In genomic region chr22:41598891-41599635, GRCh38 we compare ENCODE assay signal across 28 cellular contexts. TPM values are rescaled to one million over a fixed set of nuclear protein-coding genes. Genes with fewer than 3 reads are reported as not detected.
DNase-seq lines count a peak whose midpoint lies in the region; ATAC-seq and TF ChIP-seq lines count a peak whose summit lies in the region.
"Had no signal": no experiment of that assay in that cellular context is flagged by ENCODE, and none has a peak within 500 bp of the region (broad histone marks: within the 10 kb centered on the region; RNA-seq: fewer than 3 reads in every experiment).

No MANE protein-coding gene starts in this region.

- WGBS in SK-N-SH (ENCODE audit: low lambda C conversion rate) = 91% methylated on average over 7 of the region's 8 CpGs
- 75% methylated on average over 8 of the region's 8 CpGs for WGBS in mammary epithelial cell (ENCODE audit: low coverage, missing lambda C conversion rate)
- 93% methylated on average over 8 of the region's 8 CpGs for WGBS in smooth muscle cell (ENCODE audit: low lambda C conversion rate)

- H3K36me3 ChIP-seq in SK-N-SH (replicated peaks in 1 of 2; ENCODE audit: control insufficient read depth in 1 of 2, insufficient read depth in 2 of 2, low read length in 1 of 2) (peaks cover 0 to 11% of the 10 kb centered on the region in 2 experiments), mammary epithelial cell (ENCODE audit: insufficient read depth, low read length) (peaks cover 15% of the 10 kb centered on the region), smooth muscle cell (ENCODE audit: low read depth) (no peaks in the 10 kb centered on the region), PC-9 (ENCODE audit: low read depth) (peaks cover 23% of the 10 kb centered on the region; the same call in 1 of the 2 replicates)
- H3K36me3 ChIP-seq: thoracic aorta, uterus had no signal

- TF ChIP-seq CTCF in SK-N-SH (IDR thresholded peaks at IDR 0.05) (no peak), mammary epithelial cell (conservative IDR thresholded peaks at IDR 0.05 in 1 of 2, IDR thresholded peaks at IDR 0.05 in 1 of 2; ENCODE audit: extremely low read depth in 1 of 2, insufficient read depth in 1 of 2, low read depth in 1 of 2, low read length in 2 of 2) (no peak), foreskin keratinocyte (conservative IDR thresholded peaks at IDR 0.05) (no peak), smooth muscle cell (IDR thresholded peaks at IDR 0.05; ENCODE audit: borderline replicate concordance, insufficient read depth, poor library complexity, severe bottlenecking) (no peak), PC-9 (conservative IDR thresholded peaks at IDR 0.05) (no peak)

- H3K4me2 ChIP-seq in SK-N-SH (no peak overlapping the region), mammary epithelial cell (ENCODE audit: insufficient read depth, low read depth, low read length) (peak overlapping the region; percentile 79), smooth muscle cell (no peak overlapping the region), PC-9 (no peak overlapping the region)
- H3K4me2 ChIP-seq: GM23338 had no signal

- H3K4me1 ChIP-seq in SK-N-SH (ENCODE audit: control insufficient read depth in 1 of 2, insufficient read depth in 2 of 2, low read depth in 1 of 2, low read length in 1 of 2) (peaks cover 5 to 14% of the 10 kb centered on the region in 2 experiments; a peak in 2 of 4 replicates), mammary epithelial cell (ENCODE audit: insufficient read depth, low read length) (peaks cover 31% of the 10 kb centered on the region), foreskin keratinocyte (peaks cover 29% of the 10 kb centered on the region), smooth muscle cell (ENCODE audit: low read depth) (no peaks in the 10 kb centered on the region), PC-9 (replicated peaks; ENCODE audit: insufficient read depth) (no peaks in the 10 kb centered on the region)
- H3K4me1 ChIP-seq: pancreas, uterus had no signal

- DNase-seq in SK-N-SH (no peak), mammary epithelial cell (peak; percentile 58), foreskin keratinocyte (peak in 1 of 2 donors; percentile 69), smooth muscle cell (lab: John Stamatoyannopoulos, UW; ENCODE audit: unreplicated experiment) (no peak), PC-9 (no peak)
- DNase-seq in stimulated activated CD4-positive, alpha-beta T cell treated with anti-CD3 and anti-CD28 coated beads, Interleukin-12 subunit alpha, Interleukin-12 subunit beta, amount 100 ng/mL, for 4 hours = no peak
- DNase-seq: activated CD4-positive, alpha-beta T cell treated with anti-CD3 and anti-CD28 coated beads, Interleukin-2, amount 50 U/mL, for 48 hours; activated naive CD4-positive, alpha-beta T cell treated with Interleukin-2 at 50 U/mL for 16 hours; AML-193; CD4-positive, CD25-positive, alpha-beta regulatory T cell; heart right ventricle; KG1; MG63; NCI-H1105 treated with DMSO at 0.1 percent for 48 hours; NCI-H1930; NCI-H524; retina; SHP77; stimulated activated CD8-positive, alpha-beta memory T cell treated with anti-CD3 and anti-CD28 coated beads, Interleukin-4, amount 100 ng/mL, for 48 hours; uterus had no signal

- BruUV-seq in mammary epithelial cell (replicated peaks; lab: Mats Ljungman, UMichigan) (no TSS peak), PC-9 (replicated peaks; lab: Mats Ljungman, UMichigan) (no TSS peak)

- POLR2A ChIA-PET in SK-N-SH (lab: Yijun Ruan, JAX) = interaction anchor here (1.3 kb wide), 1 partner anchor 9 kb away, joined by 3 read pairs; the partner anchor contains the start of gene PMM1
- POLR2A ChIA-PET in PC-9 (lab: Charles Lee; ENCODE audit: unreplicated experiment) = interaction anchor here (0.6 kb wide), 1 partner anchor 22 kb away, joined by 7 read pairs; the partner anchor contains the start of genes DESI1 and XRCC6

- H3F3A ChIP-seq in SK-N-SH (replicated peaks; ENCODE audit: insufficient read depth) = no peaks in the 10 kb centered on the region
- H3F3A ChIP-seq in smooth muscle cell (ENCODE audit: low read depth) = peaks cover 6% of the 10 kb centered on the region
- H3F3A ChIP-seq in PC-9 (ENCODE audit: insufficient read depth, low read depth) = peaks cover 56% of the 10 kb centered on the region

- H3K79me2 ChIP-seq in SK-N-SH (ENCODE audit: insufficient read depth) (no peaks in the 10 kb centered on the region), mammary epithelial cell (ENCODE audit: insufficient read depth, low read length) (no peaks in the 10 kb centered on the region), smooth muscle cell (ENCODE audit: low read depth) (no peaks in the 10 kb centered on the region), PC-9 (ENCODE audit: low read depth) (no peaks in the 10 kb centered on the region)

- H3K27ac ChIP-seq in SK-N-SH (ENCODE audit: low read depth in 2 of 2, low read length in 1 of 2) (peak overlapping the region in 1 of 2 experiments; percentile 65; a peak in 3 of 4 replicates), mammary epithelial cell (ENCODE audit: insufficient read depth, low read depth, low read length) (peak overlapping the region; percentile 75), foreskin keratinocyte (peak overlapping the region; percentile 47), smooth muscle cell (ENCODE audit: low read depth) (peak overlapping the region; percentile 39), PC-9 (no peak overlapping the region)
- H3K27ac ChIP-seq: heart right ventricle, pancreas, thoracic aorta, uterus had no signal

- TF ChIP-seq EP300 in SK-N-SH (IDR thresholded peaks at IDR 0.05; ENCODE audit: borderline replicate concordance in 1 of 2, low read depth in 1 of 2, low read length in 1 of 2) = no peak

- intact Hi-C loops in mammary epithelial cell (cut with micrococcal nuclease) = no loop called here
- intact Hi-C loops in PC-9 (cut with micrococcal nuclease; ENCODE audit: unreplicated experiment) = loop anchor here (10.0 kb wide), 1 partner anchor 194 kb away; no protein-coding TSS in a partner anchor

- TF ChIP-seq RAD21 in SK-N-SH (IDR thresholded peaks at IDR 0.05; ENCODE audit: low read length) = no peak

- H3K9ac ChIP-seq in SK-N-SH = peak overlapping the region; percentile 18; the same call in 1 of the 2 replicates
- H3K9ac ChIP-seq in mammary epithelial cell (ENCODE audit: insufficient read depth, low read length) = peak overlapping the region; percentile 17
- H3K9ac ChIP-seq in smooth muscle cell (ENCODE audit: low read depth) = no peak overlapping the region

- H2AFZ ChIP-seq in SK-N-SH (ENCODE audit: low read depth) = no peak overlapping the region
- no peak overlapping the region for H2AFZ ChIP-seq in mammary epithelial cell (ENCODE audit: low read depth, low read length)
- H2AFZ ChIP-seq in smooth muscle cell (ENCODE audit: low read depth) = no peak overlapping the region
- no peak overlapping the region for H2AFZ ChIP-seq in PC-9
- H2AFZ ChIP-seq: GM23338 had no signal

- H3K9me3 ChIP-seq in SK-N-SH = no peaks in the 10 kb centered on the region
- H3K9me3 ChIP-seq in mammary epithelial cell (replicated peaks; ENCODE audit: insufficient read depth, low read length) = no peaks in the 10 kb centered on the region
- H3K9me3 ChIP-seq in smooth muscle cell (replicated peaks; ENCODE audit: low read depth) = no peaks in the 10 kb centered on the region
- no peaks in the 10 kb centered on the region for H3K9me3 ChIP-seq in PC-9 (ENCODE audit: insufficient read depth, low read depth)
- H3K9me3 ChIP-seq: heart right ventricle, MG63, pancreas, thoracic aorta, uterus had no signal

- H3K27me3 ChIP-seq in SK-N-SH (ENCODE audit: insufficient read depth) (no peaks in the 10 kb centered on the region), mammary epithelial cell (ENCODE audit: insufficient read depth, low read length) (no peaks in the 10 kb centered on the region), foreskin keratinocyte (no peaks in the 10 kb centered on the region), smooth muscle cell (ENCODE audit: low read depth) (no peaks in the 10 kb centered on the region), PC-9 (ENCODE audit: insufficient read depth, low read depth) (no peaks in the 10 kb centered on the region)
- H3K27me3 ChIP-seq: heart right ventricle, MG63, pancreas, uterus had no signal

- no peak for ATAC-seq in SK-N-SH treated with all-trans-retinoic acid at 6 μM for 48 hours
- ATAC-seq in foreskin keratinocyte = peak; percentile 27
- ATAC-seq in HG02623 (IDR thresholded peaks at IDR 0.05; ENCODE audit: unreplicated experiment) = no peak
- ATAC-seq: activated CD4-positive, CD25-positive, alpha-beta regulatory T cell treated with anti-CD3 and anti-CD28 coated beads, Interleukin-2, amount 50 U/mL, for 24 hours; GM23338; pancreas had no signal

- dilution Hi-C loops in mammary epithelial cell (cut with HindIII; ENCODE audit: low sequenced_read_pairs) = no loop called here

- H3K4me3 ChIP-seq in SK-N-SH (ENCODE audit: low read depth in 2 of 2, low read length in 1 of 2) = no peak overlapping the region
- H3K4me3 ChIP-seq in mammary epithelial cell (replicated peaks in 1 of 3; ENCODE audit: insufficient read depth in 1 of 3, low read depth in 2 of 3, low read length in 3 of 3) = no peak overlapping the region
- no peak overlapping the region for H3K4me3 ChIP-seq in smooth muscle cell
- no peak overlapping the region for H3K4me3 ChIP-seq in PC-9
- H3K4me3 ChIP-seq: GM23338, heart right ventricle, MG63, pancreas, thoracic aorta, uterus had no signal

- H3K9me2 ChIP-seq in SK-N-SH = no peaks in the 10 kb centered on the region
- no peaks in the 10 kb centered on the region for H3K9me2 ChIP-seq in PC-9 (ENCODE audit: insufficient read depth)

- CTCF ChIA-PET in SK-N-SH (lab: Yijun Ruan, JAX) (interaction anchor here (0.5 to 3.0 kb wide), 7 partner anchors 14 to 314 kb away, joined by 3 to 35 read pairs (median 5); partner anchors contain the start of gene POLR3H), mammary epithelial cell (lab: Charles Lee; ENCODE audit: low non-redundant PET) (interaction anchor here (1.0 kb wide), 1 partner anchor 72 kb away, joined by 5 read pairs; no protein-coding TSS in a partner anchor), PC-9 (lab: Charles Lee) (interaction anchor here (0.8 kb wide), 1 partner anchor 9 kb away, joined by 7 read pairs; the partner anchor contains the start of gene PMM1)

- in situ Hi-C loops in mammary epithelial cell (cut with MboI; ENCODE audit: low sequenced_read_pairs in 2 of 2) = no loop called here

- H4K20me1 ChIP-seq in SK-N-SH (ENCODE audit: insufficient read depth) = no peaks in the 10 kb centered on the region
- H4K20me1 ChIP-seq in mammary epithelial cell (ENCODE audit: insufficient read depth, low read length) = no peaks in the 10 kb centered on the region
- no peaks in the 10 kb centered on the region for H4K20me1 ChIP-seq in smooth muscle cell (ENCODE audit: low read depth)
- H4K20me1 ChIP-seq in PC-9 (ENCODE audit: insufficient read depth) = no peaks in the 10 kb centered on the region; the same call in 1 of the 2 replicates

RNA-seq across cellular contexts. Expression of gene PMM1, which starts 9.4 kb away (rescaled TPM):
- polyA plus RNA-seq in SK-N-SH (2012; rRNA removed) (44.3 and 46.4 TPM in 2 replicates), mammary epithelial cell (62.8 TPM), foreskin keratinocyte (53.8 and 63.4 TPM in 2 replicates), smooth muscle cell (71.9 and 87.3 TPM in 2 replicates)
- 29.1 and 34.9 TPM in 2 replicates for polyA plus RNA-seq in SK-N-SH (2012; cell fraction: cytosol; rRNA removed)
- 79.8 and 109 TPM in 2 replicates for polyA plus RNA-seq in SK-N-SH (2012; cell fraction: nucleus; rRNA removed)
- total RNA-seq in mammary epithelial cell (10 to 100 TPM; 21.2 to 44.8 TPM), foreskin keratinocyte (25.1 and 26.5 TPM in 2 replicates), smooth muscle cell (19.5 and 24.7 TPM in 2 replicates), PC-9 (2021) (49.3 and 53.1 TPM in 2 replicates)
- 21.9 TPM for polyA minus RNA-seq in mammary epithelial cell

RNA-seq across cellular contexts. Expression of gene DESI1, which starts 21.8 kb away (rescaled TPM):
- polyA plus RNA-seq in SK-N-SH (2012; rRNA removed) (8.2 and 12.7 TPM in 2 replicates), mammary epithelial cell (38.1 TPM), foreskin keratinocyte (50.6 and 56.4 TPM in 2 replicates), smooth muscle cell (14.3 and 17.6 TPM in 2 replicates)
- 6.4 and 7.9 TPM in 2 replicates for polyA plus RNA-seq in SK-N-SH (2012; cell fraction: cytosol; rRNA removed)
- polyA plus RNA-seq in SK-N-SH (2012; cell fraction: nucleus; rRNA removed) = 11.7 and 20.5 TPM in 2 replicates
- total RNA-seq in mammary epithelial cell (10 to 100 TPM; 40.2 to 66.8 TPM), foreskin keratinocyte (34.1 and 35.7 TPM in 2 replicates), smooth muscle cell (12.0 and 16.9 TPM in 2 replicates), PC-9 (2021) (38.8 and 52.7 TPM in 2 replicates)
- polyA minus RNA-seq in mammary epithelial cell = 50.3 TPM

RNA-seq across cellular contexts. Expression of gene XRCC6, which starts 22.0 kb away (rescaled TPM):
- polyA plus RNA-seq in SK-N-SH (2012; rRNA removed) = 78.1 and 79.0 TPM in 2 replicates
- 91.8 and 99.0 TPM in 2 replicates for polyA plus RNA-seq in SK-N-SH (2012; cell fraction: cytosol; rRNA removed)
- polyA plus RNA-seq in SK-N-SH (2012; cell fraction: nucleus; rRNA removed) = 53.7 and 58.9 TPM in 2 replicates
- total RNA-seq in mammary epithelial cell = 100 to 1,000 TPM; 223 to 263 TPM
- polyA plus RNA-seq in mammary epithelial cell = 191 TPM
- polyA minus RNA-seq in mammary epithelial cell = 333 TPM
- total RNA-seq in foreskin keratinocyte = 396 and 449 TPM in 2 replicates
- polyA plus RNA-seq in foreskin keratinocyte = 342 and 412 TPM in 2 replicates
- 186 and 200 TPM in 2 replicates for total RNA-seq in smooth muscle cell
- polyA plus RNA-seq in smooth muscle cell = 255 and 264 TPM in 2 replicates
- 386 and 486 TPM in 2 replicates for total RNA-seq in PC-9 (2021)

RNA-seq across cellular contexts. Expression of gene CSDC2, which starts 38.3 kb away (rescaled TPM):
- polyA plus RNA-seq in SK-N-SH (2012; rRNA removed) (5.5 and 5.7 TPM in 2 replicates), mammary epithelial cell (not detected), foreskin keratinocyte (not detected in 2 replicates), smooth muscle cell (5.9 and 9.1 TPM in 2 replicates)
- 2.0 and 3.4 TPM in 2 replicates for polyA plus RNA-seq in SK-N-SH (2012; cell fraction: cytosol; rRNA removed)
- polyA plus RNA-seq in SK-N-SH (2012; cell fraction: nucleus; rRNA removed) = 11.8 and 13.9 TPM in 2 replicates
- total RNA-seq in mammary epithelial cell (1 to 10 TPM in 1 of 2 donors, under 1 TPM in 1; 0.09 to 1.0 TPM), foreskin keratinocyte (not detected in 2 replicates), smooth muscle cell (2.9 and 3.1 TPM in 2 replicates), PC-9 (2021) (0.13 TPM in 1 of 2 replicates, not detected in the other)
- polyA minus RNA-seq in mammary epithelial cell = not detected
- total RNA-seq: CD4-positive, CD25-positive, alpha-beta regulatory T cell; lung microvascular endothelial cell; T-helper 2 cell treated with Interferon-gamma antibody and Interleukin-4, amounts not matched to agents 100 ng/mL and 5 ng/mL, for 36 hours had no signal
- polyA plus RNA-seq: CD4-positive, CD25-positive, alpha-beta regulatory T cell had no signal

RNA-seq across cellular contexts. Expression of gene POLR3H, which starts 54.8 kb away (rescaled TPM):
- polyA plus RNA-seq in SK-N-SH (2012; rRNA removed) (22.9 and 25.8 TPM in 2 replicates), mammary epithelial cell (57.3 TPM), foreskin keratinocyte (56.7 and 60.3 TPM in 2 replicates), smooth muscle cell (20.3 and 26.7 TPM in 2 replicates)
- 17.1 and 22.6 TPM in 2 replicates for polyA plus RNA-seq in SK-N-SH (2012; cell fraction: cytosol; rRNA removed)
- polyA plus RNA-seq in SK-N-SH (2012; cell fraction: nucleus; rRNA removed) = 16.8 and 21.7 TPM in 2 replicates
- total RNA-seq in mammary epithelial cell (10 to 100 TPM; 17.2 to 47.0 TPM), foreskin keratinocyte (32.7 and 32.9 TPM in 2 replicates), smooth muscle cell (10.9 and 12.1 TPM in 2 replicates), PC-9 (2021) (47.6 and 49.7 TPM in 2 replicates)
- polyA minus RNA-seq in mammary epithelial cell = 72.2 TPM
